Comparison of ENCODE assay signal across 11 cellular contexts in the genomic region with DNA sequence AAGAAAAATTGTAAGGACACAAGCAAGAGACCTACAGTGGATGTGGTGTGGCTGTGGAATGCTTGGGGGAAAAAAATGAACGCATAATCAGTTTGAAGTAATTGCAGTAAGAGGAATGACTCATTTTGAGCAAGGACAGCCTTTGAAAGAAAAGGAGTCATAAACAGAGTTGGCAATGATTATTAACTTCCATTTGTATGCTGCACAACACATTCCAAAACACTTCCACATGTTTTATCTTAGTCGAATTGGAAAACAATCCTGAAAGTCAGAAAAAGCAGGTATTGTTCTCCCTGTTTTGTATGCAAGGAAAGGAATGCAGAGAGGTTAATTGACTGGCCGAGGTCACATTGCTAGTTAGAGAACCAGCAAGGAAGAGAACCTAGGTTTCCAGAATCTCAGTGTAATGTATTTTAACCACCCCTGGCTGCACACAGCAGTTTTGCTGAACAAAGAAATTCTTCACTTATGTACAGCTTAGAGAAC.
DNase-seq lines count a peak whose midpoint lies in the region; ATAC-seq, FAIRE-seq and TF ChIP-seq lines count a peak whose summit lies in the region.
"Had no signal": no experiment of that assay in that cellular context is flagged by ENCODE, and none has a peak within 500 bp of the region (broad histone marks: within the 10 kb centered on the region; RNA-seq: fewer than 3 reads in every experiment).

No MANE protein-coding gene starts in this region.

- H3K23ac ChIP-seq in trophoblast cell (ENCODE audit: low read length) = no peak overlapping the region

- ATAC-seq in RWPE2 (ENCODE audit: low read depth) = peak; percentile 88
- ATAC-seq: stimulated activated naive CD8-positive, alpha-beta T cell treated with anti-CD3 and anti-CD28 coated beads, Interleukin-15, Interleukin-2, amounts not matched to agents 100 U/mL and 50 U/mL, for 24 hours had no signal

- H3K9me3 ChIP-seq in RWPE2 (ENCODE audit: severe bottlenecking) (no peaks in the 10 kb centered on the region), trophoblast cell (ENCODE audit: insufficient read depth, low read depth, low read length) (no peaks in the 10 kb centered on the region)
- H3K9me3 ChIP-seq in CD8-positive, alpha-beta memory T cell (ENCODE audit: low read length) = no peaks in the 10 kb centered on the region

- H3K27me3 ChIP-seq in RWPE2 (ENCODE audit: insufficient read depth, poor library complexity, severe bottlenecking) = no peaks in the 10 kb centered on the region
- H3K27me3 ChIP-seq in trophoblast cell (ENCODE audit: insufficient read depth, low read length) = no peaks in the 10 kb centered on the region
- H3K27me3 ChIP-seq in CD8-positive, alpha-beta memory T cell (ENCODE audit: insufficient read depth, low read length, poor library complexity, severe bottlenecking) = no peaks in the 10 kb centered on the region

- no peak overlapping the region for H4K91ac ChIP-seq in trophoblast cell (ENCODE audit: low read depth, low read length)

- no peak overlapping the region for H2AFZ ChIP-seq in trophoblast cell (ENCODE audit: insufficient read depth, low read length, poor library complexity)

- no peak overlapping the region for H4K8ac ChIP-seq in trophoblast cell (ENCODE audit: low read depth, low read length)

- peak; percentile 76 for FAIRE-seq in G401.6 (lab: Jason Lieb, UNC)

- no peaks in the 10 kb centered on the region for H3K36me3 Mint-ChIP-seq in CD8-positive, alpha-beta memory T cell

- WGBS in trophoblast cell (ENCODE audit: extremely low coverage, insufficient coverage, insufficient read length) = no CpG with 5 or more reads among the region's 3 CpGs

- H3K4me2 ChIP-seq in trophoblast cell (ENCODE audit: low read length) = peak overlapping the region; percentile 29

- H2BK120ac ChIP-seq in trophoblast cell (ENCODE audit: insufficient read depth, low read length, poor library complexity) = no peak overlapping the region

- H3K18ac ChIP-seq in trophoblast cell (ENCODE audit: low read length) = no peak overlapping the region

- H3K79me1 ChIP-seq in trophoblast cell (ENCODE audit: low read length) = no peaks in the 10 kb centered on the region

- H3K4me1 ChIP-seq in RWPE2 (ENCODE audit: insufficient read depth, poor library complexity, severe bottlenecking) = no peaks in the 10 kb centered on the region
- H3K4me1 ChIP-seq in trophoblast cell (ENCODE audit: control insufficient read depth in 1 of 2, insufficient read depth in 2 of 2, low read length in 2 of 2) = peaks cover 2 to 4% of the 10 kb centered on the region in 2 experiments
- no peaks in the 10 kb centered on the region for H3K4me1 ChIP-seq in CD8-positive, alpha-beta memory T cell (ENCODE audit: insufficient read depth, low read length)

- H3K4me3 ChIP-seq in RWPE2 (ENCODE audit: severe bottlenecking) (no peak overlapping the region), fibroblast of the aortic adventitia (ENCODE audit: low read depth, low read length) (no peak overlapping the region), trophoblast cell (ENCODE audit: low read depth, low read length) (no peak overlapping the region)
- no peak overlapping the region for H3K4me3 ChIP-seq in CD8-positive, alpha-beta memory T cell (ENCODE audit: low read length)

- no peak overlapping the region for H2BK12ac ChIP-seq in trophoblast cell (ENCODE audit: low read length)

- H3K27ac ChIP-seq in RWPE2 (ENCODE audit: poor library complexity, severe bottlenecking) = peak overlapping the region; percentile 37
- peak overlapping the region; percentile 42 for H3K27ac ChIP-seq in trophoblast cell (ENCODE audit: low read depth, low read length)
- H3K27ac ChIP-seq in CD8-positive, alpha-beta memory T cell (ENCODE audit: low read depth, low read length) = no peak overlapping the region

- no peak overlapping the region for H3K27ac Mint-ChIP-seq in CD8-positive, alpha-beta memory T cell

- no peak overlapping the region for H3K4ac ChIP-seq in trophoblast cell (ENCODE audit: low read depth, low read length)

- no peak overlapping the region for H2AK5ac ChIP-seq in trophoblast cell (ENCODE audit: low read length)

- no peak overlapping the region for H3K9ac ChIP-seq in trophoblast cell (ENCODE audit: low read length)

- no peak overlapping the region for H2BK5ac ChIP-seq in trophoblast cell (ENCODE audit: low read depth, low read length, poor library complexity)

- H3K4me3 Mint-ChIP-seq in CD8-positive, alpha-beta memory T cell = no peak overlapping the region

- H3K4me1 Mint-ChIP-seq in CD8-positive, alpha-beta memory T cell = no peaks in the 10 kb centered on the region

- TF ChIP-seq CTCF in RWPE2 (IDR thresholded peaks at IDR 0.05; ENCODE audit: poor library complexity, severe bottlenecking) (no peak), fibroblast of the aortic adventitia (IDR thresholded peaks at IDR 0.05; ENCODE audit: insufficient read depth, low read length) (no peak)

- H3K27me3 Mint-ChIP-seq in CD8-positive, alpha-beta memory T cell = no peaks in the 10 kb centered on the region

- H4K12ac ChIP-seq in trophoblast cell (ENCODE audit: low read depth, low read length) = no peak overlapping the region

- H3K14ac ChIP-seq in trophoblast cell (ENCODE audit: low read length) = no peak overlapping the region

- POLR2A ChIA-PET in CD8-positive, alpha-beta memory T cell (lab: Charles Lee) = no interaction called here

- H3K9me3 Mint-ChIP-seq in CD8-positive, alpha-beta memory T cell = peaks cover 2 to 33% (median 5%) of the 10 kb centered on the region in 5 donors

- CTCF ChIA-PET in CD8-positive, alpha-beta memory T cell (lab: Charles Lee) = no interaction called here

- H3K79me2 ChIP-seq in trophoblast cell (ENCODE audit: control insufficient read depth, insufficient read depth, low read length, poor library complexity) = no peaks in the 10 kb centered on the region

- DNase-seq in RWPE2 (ENCODE audit: low spot score) = no peak
- peak; percentile 59 for DNase-seq in fibroblast of the aortic adventitia (ENCODE audit: low read depth)
- DNase-seq in trophoblast cell = no peak
- DNase-seq in activated naive CD4-positive, alpha-beta T cell (lab: John Stamatoyannopoulos, UW) = no peak
- no peak for DNase-seq in CD8-positive, alpha-beta memory T cell
- DNase-seq in T-helper 2 cell = no peak
- DNase-seq in NCI-H1694 (lab: John Stamatoyannopoulos, UW) = no peak
- DNase-seq: DMS53; stimulated activated naive CD8-positive, alpha-beta T cell treated with anti-CD3 and anti-CD28 coated beads, Interleukin-15, Interleukin-2, amounts not matched to agents 100 U/mL and 50 U/mL, for 24 hours; T1000 had no signal

- H3K36me3 ChIP-seq in RWPE2 (ENCODE audit: low read depth) = no peaks in the 10 kb centered on the region
- no peaks in the 10 kb centered on the region for H3K36me3 ChIP-seq in trophoblast cell (ENCODE audit: control insufficient read depth in 1 of 2, insufficient read depth in 2 of 2, low read length in 2 of 2)
- H3K36me3 ChIP-seq in CD8-positive, alpha-beta memory T cell (ENCODE audit: insufficient read depth, low read length) = no peaks in the 10 kb centered on the region
